Comparison of ENCODE assay signal across 1 cellular context in genomic region chr3:112130638-112130993, GRCh38.
A peak's percentile ranks its signal among the peaks of the same experiment; 100 is the strongest.
TF ChIP-seq lines count a peak whose summit lies in the region.

No MANE protein-coding gene starts in this region.

TF ChIP-seq in GM12878, 131 proteins besides CTCF, POLR2A, EP300 and RAD21:
- no peak for TF ChIP-seq IRF3 (IDR thresholded peaks at IDR 0.05)
- no peak for TF ChIP-seq ATF2 (IDR thresholded peaks at IDR 0.05; ENCODE audit: low read length)
- TF ChIP-seq MLLT1 (IDR thresholded peaks at IDR 0.05): peak; percentile 85
- TF ChIP-seq YY1 (IDR thresholded peaks at IDR 0.05; ENCODE audit: low read depth, low read length): no peak
- 0 out of 2 replicates have a peak, but pooled peaks have one; percentile 28 for TF ChIP-seq IKZF1 (conservative IDR thresholded peaks at IDR 0.05)
- no peak for TF ChIP-seq SMARCA5 (IDR thresholded peaks at IDR 0.05)
- 0 out of 2 replicates have a peak, but pooled peaks have one; percentile 21 for TF ChIP-seq CHD1 (IDR thresholded peaks at IDR 0.05; ENCODE audit: low read depth, low read length)
- 0 out of 2 replicates have a peak, but pooled peaks have one; percentile 35 for TF ChIP-seq MAX (IDR thresholded peaks at IDR 0.05; ENCODE audit: low read depth, low read length)
- peak; percentile 69 for TF ChIP-seq ZNF687 (IDR thresholded peaks at IDR 0.05)
- no peak for TF ChIP-seq HCFC1 (IDR thresholded peaks at IDR 0.05; ENCODE audit: low read length)
- no peak for TF ChIP-seq ASH2L (IDR thresholded peaks at IDR 0.05; ENCODE audit: borderline replicate concordance, low read depth)
- TF ChIP-seq LARP7 (IDR thresholded peaks at IDR 0.05): no peak
- no peak for TF ChIP-seq CREB1 (IDR thresholded peaks at IDR 0.05; ENCODE audit: low read depth)
- no peak for TF ChIP-seq KLF5 (IDR thresholded peaks at IDR 0.05; ENCODE audit: partially characterized antibody)
- no peak for TF ChIP-seq SP1 (IDR thresholded peaks at IDR 0.05; ENCODE audit: low read depth, low read length)
- TF ChIP-seq CHD2 (IDR thresholded peaks at IDR 0.05; ENCODE audit: borderline replicate concordance, low read depth, low read length): no peak
- 0 out of 2 replicates have a peak, but pooled peaks have one; percentile 21 for TF ChIP-seq WRNIP1 (IDR thresholded peaks at IDR 0.05; ENCODE audit: borderline replicate concordance, low read depth, low read length)
- TF ChIP-seq PAX8 (IDR thresholded peaks at IDR 0.05): no peak
- TF ChIP-seq SMAD5 (IDR thresholded peaks at IDR 0.05; ENCODE audit: low read depth): peak; percentile 35
- no peak for TF ChIP-seq NFXL1 (IDR thresholded peaks at IDR 0.05; ENCODE audit: borderline replicate concordance)
- TF ChIP-seq GATAD2B (conservative IDR thresholded peaks at IDR 0.05; ENCODE audit: low read depth): no peak
- TF ChIP-seq POLR2AphosphoS2 (IDR thresholded peaks at IDR 0.05; ENCODE audit: low read depth, low read length): peak; percentile 17; the same call in 1 of the 2 replicates
- TF ChIP-seq SREBF1 (IDR thresholded peaks at IDR 0.05; ENCODE audit: low read length): no peak
- peak; percentile 84 for TF ChIP-seq POLR2AphosphoS5 (IDR thresholded peaks at IDR 0.05; ENCODE audit: low read length)
- no peak for TF ChIP-seq EGR1 (IDR thresholded peaks at IDR 0.05; ENCODE audit: borderline replicate concordance in 1 of 2, low read depth in 2 of 2, low read length in 2 of 2)
- TF ChIP-seq IRF4 (IDR thresholded peaks at IDR 0.05; ENCODE audit: low read depth, low read length): 0 out of 2 replicates have a peak, but pooled peaks have one; percentile 6
- no peak for TF ChIP-seq MTA2 (IDR thresholded peaks at IDR 0.05; ENCODE audit: low read depth)
- no peak for TF ChIP-seq CBX5 (IDR thresholded peaks at IDR 0.05; ENCODE audit: low read depth)
- no peak for TF ChIP-seq BCL11A (IDR thresholded peaks at IDR 0.05; ENCODE audit: low read depth, low read length)
- no peak for TF ChIP-seq ZBTB11 (CRISPR knock-in tag; IDR thresholded peaks at IDR 0.05)
- TF ChIP-seq NFIC (IDR thresholded peaks at IDR 0.05; ENCODE audit: low read depth, low read length): no peak
- TF ChIP-seq CEBPZ (IDR thresholded peaks at IDR 0.05; ENCODE audit: low read depth, low read length): no peak
- TF ChIP-seq RBBP5 (conservative IDR thresholded peaks at IDR 0.05): no peak
- no peak for TF ChIP-seq SKIL (IDR thresholded peaks at IDR 0.05; ENCODE audit: low read depth, poor library complexity, severe bottlenecking)
- TF ChIP-seq BACH1 (IDR thresholded peaks at IDR 0.05; ENCODE audit: borderline replicate concordance): peak; percentile 77
- TF ChIP-seq CEBPB (IDR thresholded peaks at IDR 0.05; ENCODE audit: borderline replicate concordance in 1 of 2, low read depth in 2 of 2, low read length in 2 of 2): no peak
- no peak; the same call in 1 of the 2 replicates for TF ChIP-seq MXI1 (IDR thresholded peaks at IDR 0.05; ENCODE audit: low read depth, low read length)
- TF ChIP-seq ZSCAN29 (IDR thresholded peaks at IDR 0.05): no peak
- no peak for TF ChIP-seq ZNF274 (IDR thresholded peaks at IDR 0.05; ENCODE audit: insufficient read depth, insufficient read length)
- TF ChIP-seq PKNOX1 (IDR thresholded peaks at IDR 0.05): no peak; the same call in 1 of the 2 replicates
- TF ChIP-seq IKZF2 (IDR thresholded peaks at IDR 0.05): peak; percentile 8 to 47; a peak in 1 of 4 replicates
- TF ChIP-seq RUNX3 (IDR thresholded peaks at IDR 0.05; ENCODE audit: low read length): no peak
- 0 out of 3 replicates have a peak, but pooled peaks have one; percentile 52 for TF ChIP-seq POU2F2 (IDR thresholded peaks at IDR 0.05; ENCODE audit: borderline replicate concordance, low read depth, low read length)
- no peak for TF ChIP-seq ESRRA (IDR thresholded peaks at IDR 0.05; ENCODE audit: low read length)
- TF ChIP-seq ZNF207 (IDR thresholded peaks at IDR 0.05; ENCODE audit: borderline replicate concordance): no peak
TF ChIP-seq in GM12878: peak in this region for 13.
